22 cellular contexts compared by ENCODE assay signal in genomic region chr9:81372628-81373191, GRCh38.
DNase-seq lines count a peak whose midpoint lies in the region; ATAC-seq and TF ChIP-seq lines count a peak whose summit lies in the region.
"Had no signal": no experiment of that assay in that cellular context is flagged by ENCODE, and none has a peak within 500 bp of the region (broad histone marks: within the 10 kb centered on the region; RNA-seq: fewer than 3 reads in every experiment).

No MANE protein-coding gene starts in this region.

- H3K27me3 ChIP-seq in BLaER1 treated with 17β-estradiol and CSF1 and Interleukin-3, amounts not matched to agents 10 nM and 100 nM = no peaks in the 10 kb centered on the region
- H3K27me3 ChIP-seq in heart left ventricle = no peaks in the 10 kb centered on the region
- no peaks in the 10 kb centered on the region for H3K27me3 ChIP-seq in trophoblast cell (ENCODE audit: insufficient read depth, low read length)
- H3K27me3 ChIP-seq: upper lobe of right lung had no signal

- ATAC-seq in heart left ventricle (peak; percentile 71 to 82 (median 76)), GM21576 (IDR thresholded peaks at IDR 0.05; ENCODE audit: unreplicated experiment) (no peak)
- ATAC-seq: A549, upper lobe of right lung had no signal

- H2BK12ac ChIP-seq in trophoblast cell (ENCODE audit: low read length) = no peak overlapping the region

- DNase-seq in NCI-H446 treated with DMSO at 0.1 percent for 48 hours (lab: John Stamatoyannopoulos, UW) (peak; percentile 36), heart left ventricle (peak in 4 of 5 donors; percentile 32 to 43 (median 40)), trophoblast cell (no peak), activated T-cell treated with anti-CD3 and anti-CD28 coated beads for 4 hours (no peak), NCI-H1417 (lab: John Stamatoyannopoulos, UW) (no peak)
- no peak for DNase-seq in activated CD4-positive, alpha-beta T cell treated with anti-CD3 and anti-CD28 coated beads for 4 hours
- DNase-seq: activated CD4-positive, CD25-positive, alpha-beta regulatory T cell treated with anti-CD3 and anti-CD28 coated beads, Interleukin-2, amount 50 U/mL, for 72 hours; activated CD8-positive, alpha-beta memory T cell treated with anti-CD3 and anti-CD28 coated beads, Interleukin-2, amount 50 U/mL, for 4 hours; activated gamma-delta T cell; amniotic stem cell; CD4-positive, alpha-beta T cell; DMS79 treated with DMSO at 0.1 percent for 48 hours; HCEC 1CT; NCI-H2029; NCI-H526 treated with DMSO at 0.1 percent for 48 hours; SK-N-SH; stimulated activated naive CD4-positive, alpha-beta T cell; T-helper 9 cell; upper lobe of right lung had no signal

- no peak for TF ChIP-seq POLR2A in heart left ventricle (IDR thresholded peaks at IDR 0.05)

- H2AK5ac ChIP-seq in trophoblast cell (ENCODE audit: low read length) = no peak overlapping the region

- no peak overlapping the region for H4K12ac ChIP-seq in trophoblast cell (ENCODE audit: low read depth, low read length)

- peaks cover 30 to 79% (median 57%) of the 10 kb centered on the region in 10 experiments for H3K4me1 ChIP-seq in BLaER1 treated with 17β-estradiol and CSF1 and Interleukin-3, amounts not matched to agents 10 nM and 100 nM
- H3K4me1 ChIP-seq in heart left ventricle = peaks cover 0 to 35% (median 26%) of the 10 kb centered on the region in 12 donors
- peaks cover 27 to 37% of the 10 kb centered on the region in 2 experiments for H3K4me1 ChIP-seq in trophoblast cell (ENCODE audit: control insufficient read depth in 1 of 2, insufficient read depth in 2 of 2, low read length in 2 of 2)
- H3K4me1 ChIP-seq: A549 had no signal

- H4K91ac ChIP-seq in trophoblast cell (ENCODE audit: low read depth, low read length) = peak overlapping the region; percentile 25

- no peaks in the 10 kb centered on the region for H3K36me3 ChIP-seq in BLaER1 treated with 17β-estradiol and CSF1 and Interleukin-3, amounts not matched to agents 10 nM and 100 nM
- H3K36me3 ChIP-seq in heart left ventricle (no peaks in the 10 kb centered on the region), trophoblast cell (ENCODE audit: control insufficient read depth in 1 of 2, insufficient read depth in 2 of 2, low read length in 2 of 2) (no peaks in the 10 kb centered on the region)
- H3K36me3 ChIP-seq: upper lobe of right lung had no signal

- no peak overlapping the region for H4K8ac ChIP-seq in trophoblast cell (ENCODE audit: low read depth, low read length)

- TF ChIP-seq CTCF in heart left ventricle (IDR thresholded peaks at IDR 0.05) = no peak

- peaks cover 2% of the 10 kb centered on the region for H3K79me2 ChIP-seq in trophoblast cell (ENCODE audit: control insufficient read depth, insufficient read depth, low read length, poor library complexity)

- peak overlapping the region in 3 of 10 experiments; percentile 42 to 46 (median 46); a peak in 5 of 20 replicates for H3K4me3 ChIP-seq in BLaER1 treated with 17β-estradiol and CSF1 and Interleukin-3, amounts not matched to agents 10 nM and 100 nM
- H3K4me3 ChIP-seq in heart left ventricle (no peak overlapping the region), trophoblast cell (ENCODE audit: low read depth, low read length) (no peak overlapping the region)
- H3K4me3 ChIP-seq: A549, upper lobe of right lung had no signal

- peak overlapping the region in 6 of 11 experiments; percentile 7 to 54 (median 38); a peak in 7 of 22 replicates for H3K27ac ChIP-seq in BLaER1 treated with 17β-estradiol and CSF1 and Interleukin-3, amounts not matched to agents 10 nM and 100 nM
- H3K27ac ChIP-seq in heart left ventricle (peak overlapping the region in 10 of 12 donors; percentile 20 to 80 (median 55)), trophoblast cell (ENCODE audit: low read depth, low read length) (no peak overlapping the region)
- H3K27ac ChIP-seq: A549, upper lobe of right lung had no signal

- no peaks in the 10 kb centered on the region for H4K20me1 ChIP-seq in BLaER1 treated with 17β-estradiol and CSF1 and Interleukin-3, amounts not matched to agents 10 nM and 100 nM

- peaks cover 29% of the 10 kb centered on the region for H3K79me1 ChIP-seq in trophoblast cell (ENCODE audit: low read length)

- no peak overlapping the region for H2BK120ac ChIP-seq in trophoblast cell (ENCODE audit: insufficient read depth, low read length, poor library complexity)

- WGBS in heart left ventricle, 4 donors = 50 to 65% (median 56%) methylated on average over 8 of the region's 8 CpGs
- no CpG with 5 or more reads among the region's 8 CpGs for WGBS in trophoblast cell (ENCODE audit: extremely low coverage, insufficient coverage, insufficient read length)

- H3K9me3 ChIP-seq in BLaER1 treated with 17β-estradiol and CSF1 and Interleukin-3, amounts not matched to agents 10 nM and 100 nM (replicated peaks in 1 of 11) = peaks cover 0 to 6% (median 0%) of the 10 kb centered on the region in 11 experiments; a peak in 2 of 22 replicates
- H3K9me3 ChIP-seq in heart left ventricle (no peaks in the 10 kb centered on the region), trophoblast cell (ENCODE audit: insufficient read depth, low read depth, low read length) (no peaks in the 10 kb centered on the region)
- H3K9me3 ChIP-seq: A549, SK-N-SH, upper lobe of right lung had no signal

- peak overlapping the region in 4 of 11 experiments; percentile 23 to 58 (median 40); a peak in 6 of 22 replicates for H3K9ac ChIP-seq in BLaER1 treated with 17β-estradiol and CSF1 and Interleukin-3, amounts not matched to agents 10 nM and 100 nM
- no peak overlapping the region for H3K9ac ChIP-seq in trophoblast cell (ENCODE audit: low read length)
- H3K9ac ChIP-seq: SK-N-SH had no signal

- H3K4me2 ChIP-seq in BLaER1 treated with 17β-estradiol and CSF1 and Interleukin-3, amounts not matched to agents 10 nM and 100 nM = peak overlapping the region; percentile 36 to 91 (median 72)
- H3K4me2 ChIP-seq in trophoblast cell (ENCODE audit: low read length) = no peak overlapping the region
- H3K4me2 ChIP-seq: A549, SK-N-SH had no signal

- intact Hi-C loops in heart left ventricle (cut with DNase I) = loop anchor here in 3 of 10 donors (5.0 to 10.0 kb wide), 3 partner anchors 182 to 242 kb away; no protein-coding TSS in a partner anchor

- H2BK5ac ChIP-seq in trophoblast cell (ENCODE audit: low read depth, low read length, poor library complexity) = no peak overlapping the region

- no peak overlapping the region for H3K18ac ChIP-seq in trophoblast cell (ENCODE audit: low read length)

- H2AFZ ChIP-seq in trophoblast cell (ENCODE audit: insufficient read depth, low read length, poor library complexity) = no peak overlapping the region

- H3K4ac ChIP-seq in trophoblast cell (ENCODE audit: low read depth, low read length) = no peak overlapping the region

- H3K14ac ChIP-seq in trophoblast cell (ENCODE audit: low read length) = no peak overlapping the region

- H3K23ac ChIP-seq in trophoblast cell (ENCODE audit: low read length) = no peak overlapping the region

Comparison
In these comparisons a context has a peak if more than half of its experiments do, and no peak if none do; other contexts are left out.
1. DNase-seq: peak in NCI-H446 treated with DMSO at 0.1 percent for 48 hours (single experiment) and heart left ventricle (4 of 5); none in trophoblast cell (0 of 2), activated T-cell treated with anti-CD3 and anti-CD28 coated beads for 4 hours (single experiment), activated CD4-positive, alpha-beta T cell treated with anti-CD3 and anti-CD28 coated beads for 4 hours (0 of 2) and NCI-H1417 (0 of 3).